ENCODE assay signal across 8 cellular contexts in genomic region chr15:92907880-92908279, GRCh38. TPM values are rescaled to one million over a fixed set of nuclear protein-coding genes. Genes with fewer than 3 reads are reported as not detected.
DNase-seq lines count a peak whose midpoint lies in the region; ATAC-seq and TF ChIP-seq lines count a peak whose summit lies in the region.

No MANE protein-coding gene starts in this region.

- DNase-seq in BJ (ENCODE audit: low read depth), result peak; percentile 65
- peak; percentile 90 for DNase-seq in IMR-90
- DNase-seq in activated naive CD4-positive, alpha-beta T cell treated with anti-CD3 and anti-CD28 coated beads, Interleukin-2, amount 10 ng/mL, durations not matched to agents 7 days and 5 days, result no peak
- DNase-seq in left ventricle myocardium inferior, result no peak
- DNase-seq in H9, result no peak

- peaks cover 82% of the 10 kb centered on the region for H3K4me1 Mint-ChIP-seq in activated naive CD4-positive, alpha-beta T cell treated with anti-CD3 and anti-CD28 coated beads, Interleukin-2, amount 10 ng/mL, durations not matched to agents 7 days and 5 days
- H3K4me1 Mint-ChIP-seq in H9, result peaks cover 74 to 78% of the 10 kb centered on the region in 2 experiments

- peak; percentile 22 for ATAC-seq in IMR-90 (ENCODE audit: low read depth)
- ATAC-seq in GM21360 (IDR thresholded peaks at IDR 0.05; ENCODE audit: unreplicated experiment), result no peak
- no peak for ATAC-seq in GM21390 (IDR thresholded peaks at IDR 0.05; ENCODE audit: unreplicated experiment)

- intact Hi-C loops in IMR-90 (cut with micrococcal nuclease) (no loop called here), left ventricle myocardium inferior (cut with micrococcal nuclease) (no loop called here)

- TF ChIP-seq POLR2A in IMR-90 (IDR thresholded peaks at IDR 0.05; ENCODE audit: low read depth, low read length), result peak; percentile 46; the same call in 1 of the 2 replicates

- peak overlapping the region; percentile 85 for H4K91ac ChIP-seq in IMR-90 (ENCODE audit: insufficient read depth, low read depth, low read length)
- no peak overlapping the region for H4K91ac ChIP-seq in H9 (ENCODE audit: insufficient read length, low read depth, low read length)

- no peak overlapping the region for H3T11ph ChIP-seq in H9 (ENCODE audit: low read length)

- peaks cover 4% of the 10 kb centered on the region for H3K23me2 ChIP-seq in H9 (ENCODE audit: insufficient read length, low read depth, low read length, poor library complexity, severe bottlenecking)

- H3K9ac ChIP-seq in IMR-90 (ENCODE audit: low read depth, low read length) (peak overlapping the region; percentile 49), skeletal muscle tissue (ENCODE audit: low read depth in 1 of 3, low read length in 3 of 3) (peak overlapping the region; percentile 50 to 92 (median 73)), H9 (ENCODE audit: extremely low read depth, insufficient read length, low read length) (no peak overlapping the region)

- H3K9me1 ChIP-seq in IMR-90 (ENCODE audit: insufficient read depth, low read length), result peaks cover 8% of the 10 kb centered on the region

- no CpG with 5 or more reads among the region's 2 CpGs for WGBS in IMR-90 (ENCODE audit: extremely low coverage in 2 of 2, insufficient read length in 1 of 2), 2 experiments
- no CpG with 5 or more reads among the region's 2 CpGs for WGBS in H9 (ENCODE audit: extremely low coverage, insufficient read length, low lambda C conversion rate)

- H3K4me1 ChIP-seq in IMR-90 (ENCODE audit: control insufficient read depth, insufficient read depth, low read length), result peaks cover 22% of the 10 kb centered on the region
- H3K4me1 ChIP-seq in left ventricle myocardium inferior, result peaks cover 88% of the 10 kb centered on the region
- H3K4me1 ChIP-seq in skeletal muscle tissue (ENCODE audit: control insufficient read depth in 3 of 3, insufficient read depth in 3 of 3, low read length in 3 of 3), result peaks cover 52 to 69% (median 60%) of the 10 kb centered on the region in 3 donors
- H3K4me1 ChIP-seq in H9 (ENCODE audit: insufficient read depth, low read length), result 0 out of 2 replicates have a peak, but pooled peaks cover 2% of the 10 kb centered on the region

- peaks cover 1% of the 10 kb centered on the region for H3K9me3 Mint-ChIP-seq in activated naive CD4-positive, alpha-beta T cell treated with anti-CD3 and anti-CD28 coated beads, Interleukin-2, amount 10 ng/mL, durations not matched to agents 7 days and 5 days
- H3K9me3 Mint-ChIP-seq in H9, result no peaks in the 10 kb centered on the region; a peak in 1 of 5 replicates

- peak overlapping the region; percentile 88; the same call in 1 of the 2 replicates for H3K23ac ChIP-seq in IMR-90 (ENCODE audit: low read depth, low read length)
- H3K23ac ChIP-seq in H9 (ENCODE audit: insufficient read length, low read depth, low read length), result no peak overlapping the region

- peak overlapping the region; percentile 83; the same call in 1 of the 2 replicates for H2AK5ac ChIP-seq in IMR-90 (ENCODE audit: low read depth, low read length)
- no peak overlapping the region for H2AK5ac ChIP-seq in H9 (ENCODE audit: insufficient read length, low read length)

- TF ChIP-seq CTCF in BJ (IDR thresholded peaks at IDR 0.05; ENCODE audit: insufficient read depth, low read depth, low read length) (no peak), IMR-90 (conservative IDR thresholded peaks at IDR 0.05; ENCODE audit: low read depth, low read length) (no peak), left ventricle myocardium inferior (IDR thresholded peaks at IDR 0.05; ENCODE audit: borderline replicate concordance) (no peak), H9 (conservative IDR thresholded peaks at IDR 0.05) (no peak)

- H3K9me3 ChIP-seq in IMR-90 (ENCODE audit: control insufficient read depth, insufficient read depth, low read length) (no peaks in the 10 kb centered on the region), left ventricle myocardium inferior (replicated peaks) (no peaks in the 10 kb centered on the region), skeletal muscle tissue (ENCODE audit: control insufficient read depth in 3 of 3, low read length in 3 of 3) (no peaks in the 10 kb centered on the region), H9 (ENCODE audit: control insufficient read depth, low read depth, low read length) (no peaks in the 10 kb centered on the region)

- no peak overlapping the region for H2BK12ac ChIP-seq in H9 (ENCODE audit: insufficient read length, low read depth, low read length)

- CTCF ChIA-PET in BJ (lab: Yijun Ruan, JAX), result interaction anchor here (0.7 to 3.6 kb wide), 7 partner anchors 8 to 110 kb away, joined by 3 to 36 read pairs (median 4); no protein-coding TSS in a partner anchor
- CTCF ChIA-PET in IMR-90 (lab: Yijun Ruan, JAX), result interaction anchor here (1.0 to 2.5 kb wide), 4 partner anchors 10 to 110 kb away, joined by 3 to 14 read pairs (median 4); no protein-coding TSS in a partner anchor
- CTCF ChIA-PET in activated naive CD4-positive, alpha-beta T cell treated with anti-CD3 and anti-CD28 coated beads, Interleukin-2, amount 10 ng/mL, durations not matched to agents 7 days and 5 days (lab: Charles Lee), result interaction anchor here (1.0 to 3.3 kb wide), 9 partner anchors 8 to 111 kb away, joined by 3 to 24 read pairs (median 5); no protein-coding TSS in a partner anchor

- dilution Hi-C loops in IMR-90 (cut with HindIII; ENCODE audit: low sequenced_read_pairs, unreplicated experiment), result no loop called here

- H4K5ac ChIP-seq in IMR-90 (ENCODE audit: low read depth, low read length) (peak overlapping the region; percentile 65), H9 (ENCODE audit: insufficient read length, low read depth, low read length) (no peak overlapping the region)

- H3K4ac ChIP-seq in IMR-90 (ENCODE audit: low read depth, low read length) (peak overlapping the region; percentile 88), H9 (ENCODE audit: low read depth, low read length) (no peak overlapping the region)

- peak overlapping the region; percentile 78; the same call in 2 of the 3 replicates for H2BK15ac ChIP-seq in IMR-90 (ENCODE audit: low read depth, low read length)
- H2BK15ac ChIP-seq in H9 (ENCODE audit: low read depth, low read length), result no peak overlapping the region

- no peak overlapping the region for H2AK9ac ChIP-seq in IMR-90 (replicated peaks; ENCODE audit: low read depth, low read length, poor library complexity)

- in situ Hi-C loops in IMR-90 (cut with MboI; ENCODE audit: low sequenced_read_pairs), result no loop called here

- peaks cover 53% of the 10 kb centered on the region for H3K79me2 ChIP-seq in H9 (ENCODE audit: insufficient read depth, low read length)

- peak overlapping the region; percentile 93 for H3K14ac ChIP-seq in IMR-90 (replicated peaks; ENCODE audit: low read depth, low read length)
- no peak overlapping the region for H3K14ac ChIP-seq in H9 (ENCODE audit: insufficient read depth, low read length)

- H4K8ac ChIP-seq in IMR-90 (ENCODE audit: low read depth in 2 of 2, low read length in 2 of 2) (peak overlapping the region; percentile 33 to 83; a peak in 3 of 4 replicates), H9 (replicated peaks; ENCODE audit: insufficient read length, low read depth, low read length) (no peak overlapping the region)

- no peaks in the 10 kb centered on the region for H3K27me3 Mint-ChIP-seq in activated naive CD4-positive, alpha-beta T cell treated with anti-CD3 and anti-CD28 coated beads, Interleukin-2, amount 10 ng/mL, durations not matched to agents 7 days and 5 days
- H3K27me3 Mint-ChIP-seq in H9 (ENCODE audit: low read depth), result no peaks in the 10 kb centered on the region

- peak overlapping the region; percentile 75 for H2BK20ac ChIP-seq in IMR-90 (ENCODE audit: low read depth, low read length)
- no peak overlapping the region for H2BK20ac ChIP-seq in H9 (ENCODE audit: low read depth, low read length, poor library complexity, severe bottlenecking)

- H2BK120ac ChIP-seq in IMR-90 (ENCODE audit: low read depth, low read length) (peak overlapping the region; percentile 75), H9 (ENCODE audit: low read depth, low read length, poor library complexity, severe bottlenecking) (no peak overlapping the region)

- H3K27me3 ChIP-seq in BJ (ENCODE audit: control insufficient read depth, insufficient read depth, low read length) (no peaks in the 10 kb centered on the region), IMR-90 (ENCODE audit: control insufficient read depth, insufficient read depth, low read length) (no peaks in the 10 kb centered on the region), left ventricle myocardium inferior (ENCODE audit: low read depth) (no peaks in the 10 kb centered on the region), skeletal muscle tissue (ENCODE audit: control insufficient read depth in 3 of 3, insufficient read depth in 3 of 3, low read length in 3 of 3) (no peaks in the 10 kb centered on the region), H9 (ENCODE audit: insufficient read depth, low read length) (no peaks in the 10 kb centered on the region)

- H3K27ac ChIP-seq in IMR-90 (ENCODE audit: insufficient read depth, low read length) (peak overlapping the region; percentile 77), left ventricle myocardium inferior (replicated peaks) (peak overlapping the region; percentile 95), skeletal muscle tissue (ENCODE audit: low read depth, low read length) (peak overlapping the region; percentile 98), H9 (ENCODE audit: insufficient read length, low read depth, low read length) (no peak overlapping the region)

- H3K36me3 ChIP-seq in BJ (ENCODE audit: control insufficient read depth, insufficient read depth, low read length) (peaks cover 4% of the 10 kb centered on the region; the same call in 1 of the 2 replicates), IMR-90 (ENCODE audit: control insufficient read depth, insufficient read depth, low read length) (peaks cover 19% of the 10 kb centered on the region), left ventricle myocardium inferior (no peaks in the 10 kb centered on the region), skeletal muscle tissue (ENCODE audit: control insufficient read depth in 3 of 3, insufficient read depth in 3 of 3, low read length in 3 of 3) (no peaks in the 10 kb centered on the region)

- H2AFZ ChIP-seq in IMR-90 (replicated peaks; ENCODE audit: low read length, poor library complexity), result no peak overlapping the region
- H2AFZ ChIP-seq in H9 (ENCODE audit: low read length), result no peak overlapping the region

- peak overlapping the region; percentile 92 for H3K18ac ChIP-seq in IMR-90 (ENCODE audit: low read depth, low read length)
- H3K18ac ChIP-seq in H9 (ENCODE audit: insufficient read length, low read depth, low read length), result no peak overlapping the region

- H3K36me3 Mint-ChIP-seq in activated naive CD4-positive, alpha-beta T cell treated with anti-CD3 and anti-CD28 coated beads, Interleukin-2, amount 10 ng/mL, durations not matched to agents 7 days and 5 days, result peaks cover 73% of the 10 kb centered on the region
- H3K36me3 Mint-ChIP-seq in H9 (ENCODE audit: insufficient read depth in 1 of 3, low read depth in 3 of 3), result peaks cover 19 to 47% (median 38%) of the 10 kb centered on the region in 3 experiments

- H2BK5ac ChIP-seq in IMR-90 (ENCODE audit: low read depth, low read length, poor library complexity, severe bottlenecking) (peak overlapping the region; percentile 89), H9 (ENCODE audit: insufficient read length, low read length) (no peak overlapping the region)

- H4K20me1 ChIP-seq in IMR-90 (ENCODE audit: insufficient read depth, low read length) (peaks cover 53% of the 10 kb centered on the region), H9 (ENCODE audit: control insufficient read depth, insufficient read depth, insufficient read length) (no peaks in the 10 kb centered on the region)

- no TSS peak for BruUV-seq in IMR-90 (replicated peaks; lab: Mats Ljungman, UMichigan)

- H3K27ac Mint-ChIP-seq in activated naive CD4-positive, alpha-beta T cell treated with anti-CD3 and anti-CD28 coated beads, Interleukin-2, amount 10 ng/mL, durations not matched to agents 7 days and 5 days, result peak overlapping the region; percentile 100
- H3K27ac Mint-ChIP-seq in H9, result peak overlapping the region in 1 of 3 experiments; percentile 12; a peak in 1 of 7 replicates

- no peak overlapping the region for H3K4me3 ChIP-seq in BJ (ENCODE audit: low read depth, low read length)
- no peak overlapping the region; the same call in 1 of the 2 replicates for H3K4me3 ChIP-seq in IMR-90 (ENCODE audit: insufficient read depth, low read depth, low read length)
- peak overlapping the region; percentile 74 for H3K4me3 ChIP-seq in left ventricle myocardium inferior
- peak overlapping the region in 2 of 3 donors; percentile 32 to 49 for H3K4me3 ChIP-seq in skeletal muscle tissue (ENCODE audit: low read length in 3 of 3)

- H3K56ac ChIP-seq in IMR-90 (ENCODE audit: extremely low read depth, insufficient read depth, low read length) (peak overlapping the region; percentile 77; the same call in 1 of the 2 replicates), H9 (ENCODE audit: insufficient read length, low read depth, low read length) (no peak overlapping the region)

- peak overlapping the region; percentile 96 for H3K4me3 Mint-ChIP-seq in activated naive CD4-positive, alpha-beta T cell treated with anti-CD3 and anti-CD28 coated beads, Interleukin-2, amount 10 ng/mL, durations not matched to agents 7 days and 5 days
- H3K4me3 Mint-ChIP-seq in H9, result no peak overlapping the region

- H3K79me1 ChIP-seq in IMR-90 (ENCODE audit: low read depth in 1 of 2, low read length in 2 of 2), result peaks cover 0 to 20% of the 10 kb centered on the region in 2 experiments; a peak in 2 of 4 replicates
- H3K79me1 ChIP-seq in H9 (ENCODE audit: insufficient read depth, low read depth, low read length, poor library complexity, severe bottlenecking), result peaks cover 3% of the 10 kb centered on the region

- no peak for TF ChIP-seq RAD21 in IMR-90 (IDR thresholded peaks at IDR 0.05; ENCODE audit: low read length)

- H3K4me2 ChIP-seq in IMR-90 (ENCODE audit: low read depth, low read length) (peak overlapping the region; percentile 86), H9 (ENCODE audit: insufficient read depth, insufficient read length, low read length) (no peak overlapping the region)

- POLR2A ChIA-PET in BJ (lab: Charles Lee), result interaction anchor here (0.6 to 2.5 kb wide), 7 partner anchors 9 to 107 kb away, joined by 3 to 9 read pairs (median 7); no protein-coding TSS in a partner anchor
- POLR2A ChIA-PET in IMR-90 (lab: Charles Lee; ENCODE audit: unreplicated experiment), result interaction anchor here (0.7 to 1.3 kb wide), 4 partner anchors 88 to 111 kb away, joined by 3 to 5 read pairs (median 3); no protein-coding TSS in a partner anchor

RNA-seq across cellular contexts. Expression of gene CHD2, which starts 7.8 kb away (rescaled TPM):
- polyA plus RNA-seq in BJ (2011; rRNA removed), result 38.2 and 47.3 TPM in 2 replicates
- 59.7 and 67.5 TPM in 2 replicates for polyA minus RNA-seq in BJ (2011; rRNA and poly(A)+ RNA removed)
- total RNA-seq in IMR-90 (2012; rRNA removed), result 64.7 and 71.4 TPM in 2 replicates
- 37.8 and 44.9 TPM in 2 replicates for polyA plus RNA-seq in IMR-90 (2012; rRNA removed)
- 9.0 and 12.0 TPM in 2 replicates for polyA plus RNA-seq in IMR-90 (2012; cell fraction: cytosol; rRNA removed)
- polyA plus RNA-seq in IMR-90 (2012; cell fraction: nucleus; rRNA removed; ENCODE audit: low replicate concordance), result 54.1 and 206 TPM in 2 replicates
- total RNA-seq in left ventricle myocardium inferior, result 41.3 TPM
- 105 TPM for total RNA-seq in skeletal muscle tissue
- 56.7 and 63.3 TPM in 2 replicates for total RNA-seq in H9 (2021)

Comparison
In these comparisons a context has a peak if more than half of its experiments do, and no peak if none do; other contexts are left out.
1. DNase-seq: peak in BJ (single experiment) and IMR-90 (single experiment); none in activated naive CD4-positive, alpha-beta T cell treated with anti-CD3 and anti-CD28 coated beads, Interleukin-2, amount 10 ng/mL, durations not matched to agents 7 days and 5 days (single experiment), left ventricle myocardium inferior (single experiment) and H9 (single experiment).
2. H3K4me3 ChIP-seq: peak in left ventricle myocardium inferior (single experiment) and skeletal muscle tissue (2 of 3); none in BJ (single experiment) and IMR-90 (single experiment).